Comparison of ENCODE assay signal across 1 cellular context in the genomic region with DNA sequence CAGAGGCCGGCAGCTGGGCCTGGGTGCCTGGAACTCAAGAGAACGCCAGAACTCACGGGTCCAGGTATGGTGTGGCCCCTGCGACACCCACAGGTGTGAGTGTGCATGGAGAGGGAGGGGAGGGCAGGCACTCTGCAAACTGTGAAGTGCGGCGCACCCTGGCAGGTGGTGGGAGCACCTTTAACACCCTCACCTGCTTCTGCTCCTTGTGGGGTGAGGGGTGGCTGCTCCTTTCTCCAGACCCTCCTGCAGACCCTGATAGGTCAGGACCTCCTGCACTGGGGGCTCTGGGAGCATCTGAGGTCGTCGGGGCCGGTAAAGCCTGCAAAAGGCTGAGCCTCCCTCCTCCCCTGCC.
TF ChIP-seq lines count a peak whose summit lies in the region.

No MANE protein-coding gene starts in this region.

TF ChIP-seq in H1, 55 proteins besides CTCF, POLR2A, EP300 and RAD21:
- TF ChIP-seq NANOG (IDR thresholded peaks at IDR 0.05; ENCODE audit: insufficient read depth, low read depth, low read length, poor library complexity, severe bottlenecking) (no peak), SIX5 (IDR thresholded peaks at IDR 0.05; ENCODE audit: low read depth, low read length) (no peak), CBX8 (IDR thresholded peaks at IDR 0.05; ENCODE audit: borderline replicate concordance, low read depth, low read length) (no peak)
